In genomic region chr9:133783331-133783731, GRCh38 we compare ENCODE assay signal across 19 cellular contexts. TPM values are rescaled to one million over a fixed set of nuclear protein-coding genes. Genes with fewer than 3 reads are reported as not detected.
DNase-seq lines count a peak whose midpoint lies in the region; ATAC-seq and TF ChIP-seq lines count a peak whose summit lies in the region.
"Had no signal": no experiment of that assay in that cellular context is flagged by ENCODE, and none has a peak within 500 bp of the region (broad histone marks: within the 10 kb centered on the region; RNA-seq: fewer than 3 reads in every experiment).

No MANE protein-coding gene starts in this region.

- DNase-seq in left ventricle myocardium superior (no peak), cardiac septum (ENCODE audit: low spot score) (no peak), LNCaP clone FGC (ENCODE audit: low read depth) (no peak), endodermal cell (peak; percentile 22), trophoblast cell (no peak), AG08396 (ENCODE audit: low spot score) (no peak)
- no peak for DNase-seq in stimulated activated naive B cell treated with anti-CD40 and anti-IgM and Interleukin-4, amounts not matched to agents 10 μg/mL and 1 μg/mL and 100 μg/mL, for 72 hours
- DNase-seq: C1 segment of cervical spinal cord, DND-41, H7, HFFc6, NCI-H1105 treated with DMSO at 0.1 percent for 48 hours, NCI-H1694, NCI-H510A treated with DMSO at 0.1 percent for 48 hours, PC-3, RPMI8226, SJCRH30 had no signal

- TF ChIP-seq CTCF in LNCaP clone FGC (IDR thresholded peaks at IDR 0.05; ENCODE audit: control insufficient read depth, extremely low read depth, insufficient read depth) (peak; percentile 20; the same call in 1 of the 2 replicates), endodermal cell (conservative IDR thresholded peaks at IDR 0.05) (no peak)

- intact Hi-C loops in left ventricle myocardium superior (cut with micrococcal nuclease) (no loop called here), cardiac septum (cut with DNase I) (no loop called here)

- no peaks in the 10 kb centered on the region for H3K27me3 Mint-ChIP-seq in endodermal cell (ENCODE audit: insufficient read depth)
- H3K27me3 Mint-ChIP-seq in stimulated activated naive B cell treated with anti-CD40 and anti-IgM and Interleukin-4, amounts not matched to agents 10 μg/mL and 1 μg/mL and 100 μg/mL, for 72 hours: no peaks in the 10 kb centered on the region

- H3K4me3 ChIP-seq in LNCaP clone FGC (ENCODE audit: low read depth, low read length) (no peak overlapping the region), endodermal cell (ENCODE audit: low read length) (no peak overlapping the region), trophoblast cell (ENCODE audit: low read depth, low read length) (no peak overlapping the region)
- H3K4me3 ChIP-seq: K562, SJCRH30 had no signal

- peak overlapping the region; percentile 1 for H3K18ac ChIP-seq in trophoblast cell (ENCODE audit: low read length)

- no peak overlapping the region for H3K4me3 Mint-ChIP-seq in endodermal cell
- no peak overlapping the region for H3K4me3 Mint-ChIP-seq in stimulated activated naive B cell treated with anti-CD40 and anti-IgM and Interleukin-4, amounts not matched to agents 10 μg/mL and 1 μg/mL and 100 μg/mL, for 72 hours
- H3K4me3 Mint-ChIP-seq: HFFc6 had no signal

- WGBS in endodermal cell (ENCODE audit: insufficient coverage in 1 of 2, insufficient read length in 1 of 2), 2 experiments: 92 to 97% methylated on average over 4 to 13 of the region's 13 CpGs
- WGBS in trophoblast cell (ENCODE audit: extremely low coverage, insufficient coverage, insufficient read length): no CpG with 5 or more reads among the region's 13 CpGs

- no peak overlapping the region for H3K27ac ChIP-seq in endodermal cell (ENCODE audit: low read depth, low read length)
- H3K27ac ChIP-seq in trophoblast cell (ENCODE audit: low read depth, low read length): peak overlapping the region; percentile 62
- H3K27ac ChIP-seq: SJCRH30 had no signal

- H3K14ac ChIP-seq in trophoblast cell (ENCODE audit: low read length): no peak overlapping the region

- no peak overlapping the region for H3K4me2 ChIP-seq in trophoblast cell (ENCODE audit: low read length)

- peak; percentile 17 for ATAC-seq in left ventricle myocardium superior
- ATAC-seq in stimulated activated naive B cell treated with anti-CD40 and anti-IgM and Interleukin-4, amounts not matched to agents 10 μg/mL and 1 μg/mL and 100 μg/mL, for 72 hours (replicated peaks): no peak
- ATAC-seq in GM18867 (IDR thresholded peaks at IDR 0.05; ENCODE audit: unreplicated experiment): no peak
- ATAC-seq: K562, PC-3 had no signal

- no peak overlapping the region for H2AFZ ChIP-seq in trophoblast cell (ENCODE audit: insufficient read depth, low read length, poor library complexity)

- H3K9me3 ChIP-seq in endodermal cell (ENCODE audit: control insufficient read depth, low read length) (no peaks in the 10 kb centered on the region), trophoblast cell (ENCODE audit: insufficient read depth, low read depth, low read length) (peaks cover 11% of the 10 kb centered on the region)
- H3K9me3 ChIP-seq: SJCRH30 had no signal

- peaks cover 23% of the 10 kb centered on the region for H3K36me3 Mint-ChIP-seq in endodermal cell (ENCODE audit: low read depth)
- H3K36me3 Mint-ChIP-seq in stimulated activated naive B cell treated with anti-CD40 and anti-IgM and Interleukin-4, amounts not matched to agents 10 μg/mL and 1 μg/mL and 100 μg/mL, for 72 hours: peaks cover 54 to 69% of the 10 kb centered on the region in 2 donors

- no peak overlapping the region for H4K12ac ChIP-seq in trophoblast cell (ENCODE audit: low read depth, low read length)

- peaks cover 23% of the 10 kb centered on the region for H3K36me3 ChIP-seq in endodermal cell (ENCODE audit: control insufficient read depth, insufficient read depth, low read length)
- peaks cover 88% of the 10 kb centered on the region in 2 experiments for H3K36me3 ChIP-seq in trophoblast cell (ENCODE audit: control insufficient read depth in 1 of 2, insufficient read depth in 2 of 2, low read length in 2 of 2)

- H4K8ac ChIP-seq in trophoblast cell (ENCODE audit: low read depth, low read length): no peak overlapping the region

- no peak overlapping the region for H3K9ac ChIP-seq in endodermal cell (ENCODE audit: extremely low read depth, low read length, poor library complexity, severe bottlenecking)
- no peak overlapping the region for H3K9ac ChIP-seq in trophoblast cell (ENCODE audit: low read length)

- peaks cover 5% of the 10 kb centered on the region for H3K79me1 ChIP-seq in trophoblast cell (ENCODE audit: low read length)

- H2BK12ac ChIP-seq in trophoblast cell (ENCODE audit: low read length): no peak overlapping the region

- no peak overlapping the region for H2BK120ac ChIP-seq in trophoblast cell (ENCODE audit: insufficient read depth, low read length, poor library complexity)

- no peaks in the 10 kb centered on the region for H3K79me2 ChIP-seq in trophoblast cell (ENCODE audit: control insufficient read depth, insufficient read depth, low read length, poor library complexity)

- H3K4me1 Mint-ChIP-seq in endodermal cell: no peaks in the 10 kb centered on the region
- H3K4me1 Mint-ChIP-seq in stimulated activated naive B cell treated with anti-CD40 and anti-IgM and Interleukin-4, amounts not matched to agents 10 μg/mL and 1 μg/mL and 100 μg/mL, for 72 hours: peaks cover 57 to 71% of the 10 kb centered on the region in 2 donors

- H3K27ac Mint-ChIP-seq in endodermal cell: no peak overlapping the region
- H3K27ac Mint-ChIP-seq in stimulated activated naive B cell treated with anti-CD40 and anti-IgM and Interleukin-4, amounts not matched to agents 10 μg/mL and 1 μg/mL and 100 μg/mL, for 72 hours: no peak overlapping the region
- H3K27ac Mint-ChIP-seq: HFFc6 had no signal

- no peak overlapping the region for H2BK5ac ChIP-seq in trophoblast cell (ENCODE audit: low read depth, low read length, poor library complexity)

- H3K23ac ChIP-seq in trophoblast cell (ENCODE audit: low read length): no peak overlapping the region

- no peak overlapping the region for H4K91ac ChIP-seq in trophoblast cell (ENCODE audit: low read depth, low read length)

- no peaks in the 10 kb centered on the region for H3K27me3 ChIP-seq in endodermal cell (ENCODE audit: control insufficient read depth, insufficient read depth, low read length, poor library complexity, severe bottlenecking)
- no peaks in the 10 kb centered on the region for H3K27me3 ChIP-seq in trophoblast cell (ENCODE audit: insufficient read depth, low read length)
- H3K27me3 ChIP-seq: SJCRH30 had no signal

- H3K4me1 ChIP-seq in endodermal cell (ENCODE audit: control insufficient read depth, insufficient read depth, low read length): no peaks in the 10 kb centered on the region
- peaks cover 19 to 22% of the 10 kb centered on the region in 2 experiments for H3K4me1 ChIP-seq in trophoblast cell (ENCODE audit: control insufficient read depth in 1 of 2, insufficient read depth in 2 of 2, low read length in 2 of 2)
- H3K4me1 ChIP-seq: SJCRH30 had no signal

- no peak overlapping the region for H3K4ac ChIP-seq in trophoblast cell (ENCODE audit: low read depth, low read length)

- H3K9me3 Mint-ChIP-seq in endodermal cell: no peaks in the 10 kb centered on the region
- no peaks in the 10 kb centered on the region for H3K9me3 Mint-ChIP-seq in stimulated activated naive B cell treated with anti-CD40 and anti-IgM and Interleukin-4, amounts not matched to agents 10 μg/mL and 1 μg/mL and 100 μg/mL, for 72 hours
- H3K9me3 Mint-ChIP-seq: HFFc6 had no signal

- no peak overlapping the region for H2AK5ac ChIP-seq in trophoblast cell (ENCODE audit: low read length)

RNA-seq across cellular contexts. Expression of gene SARDH, which starts 45.2 kb away (rescaled TPM):
- 0.64 TPM for total RNA-seq in left ventricle myocardium superior
- total RNA-seq in cardiac septum: 1.3 TPM
- total RNA-seq in endodermal cell: 10 to 100 TPM in 1 of 2 donors, 1 to 10 TPM in 1; 8.4 to 11.2 TPM
- 6.2 TPM for polyA plus RNA-seq in endodermal cell (2013, experiment 1 of 2)
- 6.1 TPM for polyA plus RNA-seq in endodermal cell (2013, experiment 2 of 2)
- 0.88 and 0.90 TPM in 2 replicates for polyA plus RNA-seq in trophoblast cell (2013)
- total RNA-seq: K562 had no signal
